ENCODE assay signal across 8 cellular contexts in genomic region chr2:234496835-234497591, GRCh38. TPM values are rescaled to one million over a fixed set of nuclear protein-coding genes. Genes with fewer than 3 reads are reported as not detected.
DNase-seq lines count a peak whose midpoint lies in the region; ATAC-seq and TF ChIP-seq lines count a peak whose summit lies in the region.

ARL4C (minus strand) TSS chr2:234497081; CDS start chr2:234496586, 495 bp downstream.

- peaks cover 41% of the 10 kb centered on the region for H3K4me1 Mint-ChIP-seq in CD8-positive, alpha-beta T cell (ENCODE audit: low read depth)
- peaks cover 38% of the 10 kb centered on the region for H3K4me1 Mint-ChIP-seq in activated naive CD8-positive, alpha-beta T cell treated with anti-CD3 and anti-CD28 coated beads for 36 hours
- peaks cover 11% of the 10 kb centered on the region for H3K4me1 Mint-ChIP-seq in glutamatergic neuron (ENCODE audit: low read depth, unreplicated experiment)

- TF ChIP-seq CTCF in CD8-positive, alpha-beta T cell (IDR thresholded peaks at IDR 0.05) = no peak
- TF ChIP-seq CTCF in glutamatergic neuron (IDR thresholded peaks at IDR 0.05; ENCODE audit: partially characterized antibody, unreplicated experiment) (no peak), osteoblast (IDR thresholded peaks at IDR 0.05; ENCODE audit: extremely low read depth, low read depth, low read length) (no peak)

- H3K27me3 Mint-ChIP-seq in CD8-positive, alpha-beta T cell (ENCODE audit: low read depth) = no peaks in the 10 kb centered on the region
- H3K27me3 Mint-ChIP-seq in activated naive CD8-positive, alpha-beta T cell treated with anti-CD3 and anti-CD28 coated beads for 36 hours = no peaks in the 10 kb centered on the region
- H3K27me3 Mint-ChIP-seq in glutamatergic neuron (ENCODE audit: unreplicated experiment) = peaks cover 18% of the 10 kb centered on the region

- peak within 1 kb of the TSS; percentile 98 for H3K4me3 Mint-ChIP-seq in CD8-positive, alpha-beta T cell
- H3K4me3 Mint-ChIP-seq in activated naive CD8-positive, alpha-beta T cell treated with anti-CD3 and anti-CD28 coated beads for 36 hours = peak within 1 kb of the TSS; percentile 98
- peak within 1 kb of the TSS; percentile 98 for H3K4me3 Mint-ChIP-seq in glutamatergic neuron (ENCODE audit: unreplicated experiment)

- peak within 1 kb of the TSS; percentile 90 for H3K4me2 ChIP-seq in osteoblast (ENCODE audit: insufficient read depth, low read length)

- H3K79me2 ChIP-seq in osteoblast (ENCODE audit: insufficient read depth, low read length) = peaks cover 42% of the 10 kb centered on the region

- H3K36me3 ChIP-seq in CD8-positive, alpha-beta T cell (ENCODE audit: insufficient read depth, low read length) = peaks cover 10% of the 10 kb centered on the region
- H3K36me3 ChIP-seq in SJSA1 (peaks cover 7% of the 10 kb centered on the region), osteoblast (ENCODE audit: insufficient read depth, low read length) (no peaks in the 10 kb centered on the region)

- POLR2A ChIA-PET in CD8-positive, alpha-beta T cell (lab: Charles Lee) = interaction anchor here (0.7 to 7.9 kb wide), 15 partner anchors 14 to 365 kb away, joined by 3 to 102 read pairs (median 6); no protein-coding TSS in a partner anchor

- H3K4me1 ChIP-seq in CD8-positive, alpha-beta T cell (ENCODE audit: insufficient read depth, low read length) = peaks cover 39% of the 10 kb centered on the region
- H3K4me1 ChIP-seq in SJSA1 (replicated peaks) = peaks cover 27% of the 10 kb centered on the region
- peaks cover 10% of the 10 kb centered on the region for H3K4me1 ChIP-seq in osteoblast (ENCODE audit: insufficient read depth, low read length)

- H3K9me3 Mint-ChIP-seq in CD8-positive, alpha-beta T cell = no peaks in the 10 kb centered on the region
- H3K9me3 Mint-ChIP-seq in activated naive CD8-positive, alpha-beta T cell treated with anti-CD3 and anti-CD28 coated beads for 36 hours = no peaks in the 10 kb centered on the region
- peaks cover 15% of the 10 kb centered on the region for H3K9me3 Mint-ChIP-seq in glutamatergic neuron (ENCODE audit: unreplicated experiment)

- CTCF ChIA-PET in CD8-positive, alpha-beta T cell (lab: Charles Lee) = interaction anchor here (0.8 to 7.3 kb wide), 18 partner anchors 38 to 395 kb away, joined by 3 to 50 read pairs (median 6); no protein-coding TSS in a partner anchor

- peak within 1 kb of the TSS; percentile 98 for H3K27ac Mint-ChIP-seq in CD8-positive, alpha-beta T cell
- H3K27ac Mint-ChIP-seq in activated naive CD8-positive, alpha-beta T cell treated with anti-CD3 and anti-CD28 coated beads for 36 hours = peak within 1 kb of the TSS; percentile 96
- H3K27ac Mint-ChIP-seq in glutamatergic neuron (ENCODE audit: unreplicated experiment) = peak within 1 kb of the TSS; percentile 97

- H3K36me3 Mint-ChIP-seq in CD8-positive, alpha-beta T cell = peaks cover 38% of the 10 kb centered on the region
- H3K36me3 Mint-ChIP-seq in activated naive CD8-positive, alpha-beta T cell treated with anti-CD3 and anti-CD28 coated beads for 36 hours = peaks cover 35% of the 10 kb centered on the region
- H3K36me3 Mint-ChIP-seq in glutamatergic neuron (ENCODE audit: unreplicated experiment) = no peaks in the 10 kb centered on the region

- H3K4me3 ChIP-seq in CD8-positive, alpha-beta T cell (ENCODE audit: low read depth, low read length) = peak within 1 kb of the TSS; percentile 99
- H3K4me3 ChIP-seq in SJSA1 (peak within 1 kb of the TSS; percentile 86), osteoblast (ENCODE audit: insufficient read depth, low read length) (peak within 1 kb of the TSS; percentile 86)

- DNase-seq in CD8-positive, alpha-beta T cell = peak; percentile 46 to 81 (median 62)
- DNase-seq in HK-2 (ENCODE audit: unreplicated experiment) (peak; percentile 84), SJSA1 (ENCODE audit: low read depth in 1 of 2, low spot score in 2 of 2) (peak; percentile 71 to 83), glutamatergic neuron (peak; percentile 84), osteoblast (ENCODE audit: insufficient read length, low spot score, missing footprints) (peak; percentile 99), OCI-M1 (lab: John Stamatoyannopoulos, UW) (no peak)
- DNase-seq in activated naive CD8-positive, alpha-beta T cell treated with anti-CD3 and anti-CD28 coated beads for 36 hours = peak; percentile 67

- H3K27me3 ChIP-seq in CD8-positive, alpha-beta T cell (ENCODE audit: insufficient read depth, low read length) = no peaks in the 10 kb centered on the region
- no peaks in the 10 kb centered on the region for H3K27me3 ChIP-seq in SJSA1 (replicated peaks)
- H3K27me3 ChIP-seq in osteoblast (ENCODE audit: insufficient read depth, low read length) = peaks cover 4% of the 10 kb centered on the region

- peak within 1 kb of the TSS; percentile 74 for H2AFZ ChIP-seq in osteoblast (ENCODE audit: low read length)

- ATAC-seq in CD8-positive, alpha-beta T cell = peak; percentile 54
- ATAC-seq in GM19463 (IDR thresholded peaks at IDR 0.05; ENCODE audit: unreplicated experiment) = peak; percentile 62

- no peaks in the 10 kb centered on the region for H3K9me3 ChIP-seq in CD8-positive, alpha-beta T cell (ENCODE audit: low read length)
- no peaks in the 10 kb centered on the region for H3K9me3 ChIP-seq in SJSA1 (replicated peaks)
- H3K9me3 ChIP-seq in osteoblast (ENCODE audit: low read depth, low read length) = no peaks in the 10 kb centered on the region

- H4K20me1 ChIP-seq in osteoblast (ENCODE audit: insufficient read depth, low read length) = peaks cover 24% of the 10 kb centered on the region

- peak within 1 kb of the TSS; percentile 99 for H3K27ac ChIP-seq in CD8-positive, alpha-beta T cell (ENCODE audit: low read depth, low read length)
- peak within 1 kb of the TSS; percentile 85 for H3K27ac ChIP-seq in SJSA1
- peak within 1 kb of the TSS; percentile 64 for H3K27ac ChIP-seq in osteoblast (ENCODE audit: low read depth, low read length)

- intact Hi-C loops in CD8-positive, alpha-beta T cell (cut with DNase I, micrococcal nuclease) = loop anchor here (1.0 to 10.0 kb wide), 6 partner anchors 8 to 1082 kb away; no protein-coding TSS in a partner anchor

RNA-seq across cellular contexts. Expression of gene ARL4C, which starts in this region (rescaled TPM):
- 100 to 1,000 TPM; 484 to 496 TPM for total RNA-seq in CD8-positive, alpha-beta T cell
- 6.3 and 14.5 TPM in 2 replicates for total RNA-seq in SJSA1 (2014; rRNA removed; shearing (Covaris generic))
- total RNA-seq in activated naive CD8-positive, alpha-beta T cell treated with anti-CD3 and anti-CD28 coated beads for 36 hours = 10 to 100 TPM; 65.1 to 65.5 TPM
- 23.2 TPM for total RNA-seq in glutamatergic neuron (ENCODE audit: unreplicated experiment)
- 133 and 145 TPM in 2 replicates for total RNA-seq in osteoblast
